ENCODE assay signal across 10 cellular contexts in the genomic region with DNA sequence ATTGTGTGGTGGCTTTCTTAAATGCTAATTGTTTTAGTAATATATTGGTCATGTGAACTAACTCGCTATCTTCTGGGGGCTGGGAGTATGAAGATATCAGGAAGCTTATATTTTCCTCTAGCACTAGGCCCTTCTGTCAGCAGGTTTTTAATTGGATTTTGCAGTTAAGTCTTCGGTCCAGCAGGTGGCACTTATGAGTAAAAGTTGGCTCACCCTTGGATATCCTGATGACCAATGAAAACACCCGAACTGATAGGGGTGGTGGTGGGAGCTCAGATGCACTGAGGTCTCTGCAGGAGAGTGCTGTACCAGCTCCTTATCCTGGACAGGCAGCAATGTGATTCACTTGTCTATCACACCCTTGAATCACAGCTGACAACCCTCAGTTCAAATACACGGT.
DNase-seq lines count a peak whose midpoint lies in the region; ATAC-seq and TF ChIP-seq lines count a peak whose summit lies in the region.
"Had no signal": no experiment of that assay in that cellular context is flagged by ENCODE, and none has a peak within 500 bp of the region (broad histone marks: within the 10 kb centered on the region; RNA-seq: fewer than 3 reads in every experiment).

No MANE protein-coding gene starts in this region.

- intact Hi-C loops in activated CD8-positive, alpha-beta T cell treated with anti-CD3 and anti-CD28 coated beads for 36 hours (cut with micrococcal nuclease) = no loop called here

- H3K4me3 Mint-ChIP-seq in activated CD8-positive, alpha-beta T cell treated with anti-CD3 and anti-CD28 coated beads for 36 hours = no peak overlapping the region
- H3K4me3 Mint-ChIP-seq: activated naive CD8-positive, alpha-beta T cell treated with anti-CD3 and anti-CD28 coated beads, Interleukin-2, amount 10 ng/mL, durations not matched to agents 7 days and 5 days had no signal

- CTCF ChIA-PET in activated CD8-positive, alpha-beta T cell treated with anti-CD3 and anti-CD28 coated beads for 36 hours (lab: Charles Lee) = no interaction called here

- no peak overlapping the region for H3K27ac Mint-ChIP-seq in activated CD8-positive, alpha-beta T cell treated with anti-CD3 and anti-CD28 coated beads for 36 hours
- H3K27ac Mint-ChIP-seq: activated naive CD8-positive, alpha-beta T cell treated with anti-CD3 and anti-CD28 coated beads, Interleukin-2, amount 10 ng/mL, durations not matched to agents 7 days and 5 days had no signal

- POLR2A ChIA-PET in activated CD8-positive, alpha-beta T cell treated with anti-CD3 and anti-CD28 coated beads for 36 hours (lab: Charles Lee) = no interaction called here

- H3K4me1 Mint-ChIP-seq in activated CD8-positive, alpha-beta T cell treated with anti-CD3 and anti-CD28 coated beads for 36 hours (ENCODE audit: low read depth) = no peaks in the 10 kb centered on the region
- H3K4me1 Mint-ChIP-seq: activated naive CD8-positive, alpha-beta T cell treated with anti-CD3 and anti-CD28 coated beads, Interleukin-2, amount 10 ng/mL, durations not matched to agents 7 days and 5 days had no signal

- peak; percentile 3 for DNase-seq in AG08396 (ENCODE audit: low spot score)
- peak; percentile 1 for DNase-seq in NCI-H146 treated with DMSO at 0.1 percent for 48 hours (lab: John Stamatoyannopoulos, UW; ENCODE audit: unreplicated experiment)
- DNase-seq in epithelial cell of proximal tubule (ENCODE audit: low read depth) = no peak
- DNase-seq in activated naive CD4-positive, alpha-beta T cell treated with anti-CD3 and anti-CD28 coated beads, Interleukin-2, amount 50 U/mL, for 16 hours = no peak
- DNase-seq in activated CD8-positive, alpha-beta T cell treated with anti-CD3 and anti-CD28 coated beads for 36 hours = no peak
- no peak for DNase-seq in superior temporal gyrus (ENCODE audit: extremely low spot score)
- no peak for DNase-seq in activated T-cell treated with anti-CD3 and anti-CD28 coated beads for 4 hours
- DNase-seq: activated naive CD8-positive, alpha-beta T cell treated with anti-CD3 and anti-CD28 coated beads, Interleukin-2, amount 10 ng/mL, durations not matched to agents 7 days and 5 days; T1000 had no signal

- TF ChIP-seq CTCF in epithelial cell of proximal tubule (conservative IDR thresholded peaks at IDR 0.05; ENCODE audit: low read depth, low read length) = peak; percentile 17
- TF ChIP-seq CTCF in activated CD8-positive, alpha-beta T cell treated with anti-CD3 and anti-CD28 coated beads for 36 hours (IDR thresholded peaks at IDR 0.05) = no peak

- peak; percentile 88 for ATAC-seq in GM18858 (IDR thresholded peaks at IDR 0.05; ENCODE audit: unreplicated experiment)
- ATAC-seq in activated CD8-positive, alpha-beta T cell treated with anti-CD3 and anti-CD28 coated beads for 36 hours = no peak

- H3K4me3 ChIP-seq in epithelial cell of proximal tubule (ENCODE audit: low read depth, low read length) = no peak overlapping the region

- no peaks in the 10 kb centered on the region for H3K27me3 Mint-ChIP-seq in activated CD8-positive, alpha-beta T cell treated with anti-CD3 and anti-CD28 coated beads for 36 hours
- H3K27me3 Mint-ChIP-seq: activated naive CD8-positive, alpha-beta T cell treated with anti-CD3 and anti-CD28 coated beads, Interleukin-2, amount 10 ng/mL, durations not matched to agents 7 days and 5 days had no signal

- H3K36me3 Mint-ChIP-seq in activated CD8-positive, alpha-beta T cell treated with anti-CD3 and anti-CD28 coated beads for 36 hours (ENCODE audit: low read depth) = no peaks in the 10 kb centered on the region
- H3K36me3 Mint-ChIP-seq: activated naive CD8-positive, alpha-beta T cell treated with anti-CD3 and anti-CD28 coated beads, Interleukin-2, amount 10 ng/mL, durations not matched to agents 7 days and 5 days had no signal

- H3K9me3 Mint-ChIP-seq in activated CD8-positive, alpha-beta T cell treated with anti-CD3 and anti-CD28 coated beads for 36 hours = no peaks in the 10 kb centered on the region
- H3K9me3 Mint-ChIP-seq: activated naive CD8-positive, alpha-beta T cell treated with anti-CD3 and anti-CD28 coated beads, Interleukin-2, amount 10 ng/mL, durations not matched to agents 7 days and 5 days had no signal

Comparison
In these comparisons a context has a peak if more than half of its experiments do, and no peak if none do; other contexts are left out.
1. DNase-seq: peak in AG08396 (single experiment) and NCI-H146 treated with DMSO at 0.1 percent for 48 hours (single experiment); none in epithelial cell of proximal tubule (single experiment), activated naive CD4-positive, alpha-beta T cell treated with anti-CD3 and anti-CD28 coated beads, Interleukin-2, amount 50 U/mL, for 16 hours (single experiment), activated CD8-positive, alpha-beta T cell treated with anti-CD3 and anti-CD28 coated beads for 36 hours (single experiment), superior temporal gyrus (single experiment) and activated T-cell treated with anti-CD3 and anti-CD28 coated beads for 4 hours (single experiment).